Comparison of ENCODE assay signal across 33 cellular contexts in the genomic region with DNA sequence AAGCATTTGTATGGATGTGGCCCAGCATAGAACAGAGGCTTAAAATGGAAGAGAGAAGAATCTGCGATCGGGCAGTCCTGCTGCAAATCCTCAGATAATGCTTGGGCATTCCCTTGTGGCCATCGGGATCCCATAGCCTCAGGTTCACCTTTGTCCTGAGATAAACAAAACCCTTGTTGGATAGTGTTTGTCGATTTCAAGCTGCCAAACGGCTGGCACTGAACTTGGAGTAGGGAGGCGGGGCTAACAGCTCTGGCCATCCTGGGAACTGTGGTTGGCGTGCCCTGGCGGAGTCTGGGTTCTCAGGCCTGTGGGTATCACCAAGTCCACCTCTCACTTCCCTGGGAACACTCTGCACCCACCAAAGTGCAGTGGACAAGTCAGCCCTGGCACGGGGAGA.
A peak's percentile ranks its signal among the peaks of the same experiment; 100 is the strongest.
DNase-seq lines count a peak whose midpoint lies in the region; ATAC-seq, FAIRE-seq and TF ChIP-seq lines count a peak whose summit lies in the region.
"Had no signal": no experiment of that assay in that cellular context is flagged by ENCODE, and none has a peak within 500 bp of the region (broad histone marks: within the 10 kb centered on the region; RNA-seq: fewer than 3 reads in every experiment).

No MANE protein-coding gene starts in this region.

- FAIRE-seq in H1 (lab: Jason Lieb, UNC), result no peak
- FAIRE-seq: GM18507, TTC549 had no signal

- no peaks in the 10 kb centered on the region for H3K23me2 ChIP-seq in H1 (ENCODE audit: low read depth, low read length)

- H3K4me2 ChIP-seq in H1 (ENCODE audit: insufficient read depth in 1 of 2, low read depth in 2 of 2, low read length in 2 of 2), result no peak overlapping the region
- no peak overlapping the region for H3K4me2 ChIP-seq in neural progenitor cell

- H3K4me3 ChIP-seq in breast epithelium (no peak overlapping the region), H1 (ENCODE audit: extremely low read depth in 1 of 4, insufficient read depth in 2 of 4, low read depth in 3 of 4, low read length in 4 of 4) (no peak overlapping the region), neural progenitor cell (no peak overlapping the region), spleen (no peak overlapping the region), foreskin fibroblast (ENCODE audit: low read depth in 1 of 2, low read length in 2 of 2) (no peak overlapping the region)

- no peaks in the 10 kb centered on the region for H3F3A ChIP-seq in neural progenitor cell (ENCODE audit: low read depth)

- no peak overlapping the region for H3K18ac ChIP-seq in H1 (ENCODE audit: extremely low read depth, low read length)

- H2AFZ ChIP-seq in H1 (ENCODE audit: low read length) (no peak overlapping the region), neural progenitor cell (replicated peaks) (no peak overlapping the region)

- H3K79me1 ChIP-seq in H1 (ENCODE audit: low read depth, low read length), result no peaks in the 10 kb centered on the region

- 81% methylated on average over 7 of the region's 9 CpGs; no CpG with 5 or more reads in 1 of the 2 experiments for WGBS in H1 (ENCODE audit: extremely low coverage in 1 of 2, insufficient coverage in 1 of 2, insufficient read length in 1 of 2, insufficient replicate concordance in 2 of 2, low coverage in 1 of 2, low lambda C conversion rate in 2 of 2, missing lambda C conversion rate in 1 of 2), 2 experiments
- 77 to 96% (median 93%) methylated on average over 9 of the region's 9 CpGs for WGBS in spleen, 5 donors

- DNase-seq in breast epithelium (ENCODE audit: low spot score in 2 of 2), result no peak
- DNase-seq in MCF 10A (ENCODE audit: unreplicated experiment), result no peak
- DNase-seq in H1 (ENCODE audit: low read depth in 1 of 2, low spot score in 2 of 2), result no peak
- no peak for DNase-seq in neural progenitor cell (ENCODE audit: low spot score)
- no peak for DNase-seq in spleen
- no peak for DNase-seq in foreskin fibroblast
- DNase-seq: activated CD4-positive, alpha-beta T cell treated with anti-CD3 and anti-CD28 coated beads, Interleukin-2, amount 50 U/mL, for 4 hours; activated T-cell treated with anti-CD3 and anti-CD28 coated beads, Interleukin-2, amount 50 U/mL, for 48 hours; amniotic stem cell; brain microvascular endothelial cell; CD8-positive, alpha-beta memory T cell; dorsolateral prefrontal cortex; EL; hippocampal formation; KG1; left colon; MM.1S; NCI-H1930; NCI-H526 treated with DMSO at 0.1 percent for 48 hours; occipital lobe; PC-3; SK-N-SH; stimulated activated CD4-positive, alpha-beta T cell treated with anti-CD3 and anti-CD28 coated beads, Interleukin-12 subunit alpha, Interleukin-12 subunit beta, amount 100 ng/mL, for 4 hours; stimulated activated CD4-positive, alpha-beta T cell treated with anti-CD3 and anti-CD28 coated beads, Interleukin-4, amount 100 ng/mL, for 1 hour had no signal

- no peak overlapping the region for H4K5ac ChIP-seq in H1 (ENCODE audit: insufficient read length, low read depth, low read length)

- H3K9ac ChIP-seq in H1 (replicated peaks in 1 of 4; ENCODE audit: extremely low read depth in 1 of 4, low read depth in 3 of 4, low read length in 3 of 4) (no peak overlapping the region), neural progenitor cell (no peak overlapping the region)
- H3K9ac ChIP-seq: SK-N-SH had no signal

- H3K4me3 Mint-ChIP-seq in MCF 10A (ENCODE audit: unreplicated experiment) (no peak overlapping the region), neural progenitor cell (no peak overlapping the region)
- H3K4me3 Mint-ChIP-seq: B cell; CD8-positive, alpha-beta memory T cell; memory B cell had no signal

- no peak overlapping the region for H2BK12ac ChIP-seq in H1 (ENCODE audit: low read depth, low read length)

- peaks cover 50% of the 10 kb centered on the region for H3K27me3 Mint-ChIP-seq in MCF 10A (ENCODE audit: insufficient read depth, unreplicated experiment)
- H3K27me3 Mint-ChIP-seq in neural progenitor cell (ENCODE audit: insufficient read depth, low read depth), result peaks cover 23% of the 10 kb centered on the region

- H3K4me1 ChIP-seq in breast epithelium (no peaks in the 10 kb centered on the region), H1 (replicated peaks in 1 of 4; ENCODE audit: control insufficient read depth in 3 of 4, insufficient read depth in 4 of 4, low read length in 3 of 4) (peaks cover 0 to 10% (median 9%) of the 10 kb centered on the region in 4 experiments; a peak in 6 of 7 replicates), neural progenitor cell (peaks cover 8% of the 10 kb centered on the region), spleen (peaks cover 0 to 28% (median 17%) of the 10 kb centered on the region in 6 donors)

- no peak overlapping the region for H2BK120ac ChIP-seq in H1 (replicated peaks; ENCODE audit: low read depth, low read length)

- H2AK5ac ChIP-seq in H1 (ENCODE audit: low read depth, low read length), result no peak overlapping the region; the same call in 1 of the 2 replicates

- TF ChIP-seq CTCF in breast epithelium (IDR thresholded peaks at IDR 0.05), result no peak
- no peak for TF ChIP-seq CTCF in MCF 10A (IDR thresholded peaks at IDR 0.05; ENCODE audit: unreplicated experiment)
- TF ChIP-seq CTCF in H1 (IDR thresholded peaks at IDR 0.05; ENCODE audit: control extremely low read depth in 1 of 3, insufficient read depth in 1 of 3, low read depth in 1 of 3, low read length in 3 of 3), result no peak
- no peak for TF ChIP-seq CTCF in neural progenitor cell (IDR thresholded peaks at IDR 0.05)
- TF ChIP-seq CTCF in spleen (IDR thresholded peaks at IDR 0.05 in 8 of 11, conservative IDR thresholded peaks at IDR 0.05 in 3 of 11), result no peak
- no peak for TF ChIP-seq CTCF in foreskin fibroblast (IDR thresholded peaks at IDR 0.05; ENCODE audit: low read depth, low read length)

- no peak overlapping the region for H3K14ac ChIP-seq in H1 (ENCODE audit: insufficient read length)

- H3K79me2 ChIP-seq in H1 (ENCODE audit: control insufficient read depth in 1 of 2, insufficient read depth in 2 of 2, low read length in 2 of 2) (no peaks in the 10 kb centered on the region), neural progenitor cell (ENCODE audit: low read depth) (no peaks in the 10 kb centered on the region)

- POLR2A ChIA-PET in MCF 10A (lab: Yijun Ruan, JAX), result interaction anchor here (0.9 kb wide), 1 partner anchor 9 kb away, joined by 4 read pairs; no protein-coding TSS in a partner anchor
- POLR2A ChIA-PET in H1 (lab: Charles Lee; ENCODE audit: partially characterized antibody), result interaction anchor here (3.1 kb wide), 1 partner anchor 85 kb away, joined by 12 read pairs; a partner anchor contains a TSS

- no peak overlapping the region for H3K23ac ChIP-seq in H1 (ENCODE audit: insufficient read length)

- H3K36me3 ChIP-seq in breast epithelium (no peaks in the 10 kb centered on the region), H1 (ENCODE audit: control insufficient read depth in 2 of 4, insufficient read depth in 4 of 4, low read length in 3 of 4) (no peaks in the 10 kb centered on the region), neural progenitor cell (no peaks in the 10 kb centered on the region), spleen (no peaks in the 10 kb centered on the region)
- H3K36me3 ChIP-seq: brain microvascular endothelial cell, gastroesophageal sphincter, tibial nerve had no signal

- no TSS peak for BruUV-seq in MCF 10A (replicated peaks; lab: Mats Ljungman, UMichigan)

- no peaks in the 10 kb centered on the region for H3K9me3 Mint-ChIP-seq in MCF 10A (ENCODE audit: unreplicated experiment)
- H3K9me3 Mint-ChIP-seq in neural progenitor cell, result no peaks in the 10 kb centered on the region
- H3K9me3 Mint-ChIP-seq: T-helper 1 cell treated with Interleukin-12 subunit alpha and Interleukin-12 subunit beta and Interleukin-4 antibody, amounts not matched to agents 30 μg/mL and 1 μg/mL, for 36 hours had no signal

- H3K27ac ChIP-seq in breast epithelium, result peak overlapping the region; percentile 48 to 92
- H3K27ac ChIP-seq in H1 (ENCODE audit: low read depth, low read length), result no peak overlapping the region
- H3K27ac ChIP-seq in neural progenitor cell, result no peak overlapping the region
- H3K27ac ChIP-seq in spleen, result peak overlapping the region; percentile 40 to 84 (median 78)

- H3K4me1 Mint-ChIP-seq in MCF 10A (ENCODE audit: insufficient read depth, unreplicated experiment), result no peaks in the 10 kb centered on the region
- peaks cover 30% of the 10 kb centered on the region for H3K4me1 Mint-ChIP-seq in neural progenitor cell

- H3K27me3 ChIP-seq in breast epithelium, result peaks cover 0 to 5% of the 10 kb centered on the region in 2 donors
- H3K27me3 ChIP-seq in H1 (replicated peaks in 1 of 4; ENCODE audit: control insufficient read depth in 3 of 4, extremely low read depth in 1 of 4, insufficient read depth in 3 of 4, low read length in 3 of 4), result peaks cover 0 to 22% (median 12%) of the 10 kb centered on the region in 4 experiments; a peak in 4 of 7 replicates
- peaks cover 76% of the 10 kb centered on the region for H3K27me3 ChIP-seq in neural progenitor cell
- H3K27me3 ChIP-seq in spleen (replicated peaks in 1 of 7), result peaks cover 0 to 41% (median 0%) of the 10 kb centered on the region in 7 donors
- H3K27me3 ChIP-seq: brain microvascular endothelial cell, tibial nerve had no signal

- H3K4ac ChIP-seq in H1 (replicated peaks; ENCODE audit: insufficient read length, low read depth, low read length), result no peak overlapping the region

- H3K56ac ChIP-seq in H1 (replicated peaks; ENCODE audit: insufficient read length, low read depth, low read length), result no peak overlapping the region

- TF ChIP-seq POLR2A in breast epithelium (IDR thresholded peaks at IDR 0.05) (no peak), H1 (IDR thresholded peaks at IDR 0.05; ENCODE audit: control extremely low read depth in 1 of 2, low read depth in 2 of 2, low read length in 2 of 2) (no peak), spleen (IDR thresholded peaks at IDR 0.05) (no peak)

- CTCF ChIA-PET in MCF 10A (lab: Yijun Ruan, JAX) (no interaction called here), H1 (lab: Charles Lee; ENCODE audit: partially characterized antibody) (interaction anchor here (0.9 to 1.4 kb wide), 5 partner anchors 8 to 269 kb away, joined by 3 to 5 read pairs (median 3); no protein-coding TSS in a partner anchor)

- no peak overlapping the region for H4K91ac ChIP-seq in H1 (replicated peaks; ENCODE audit: insufficient read length, low read length)

- intact Hi-C loops in breast epithelium (cut with DNase I; ENCODE audit: low total_unique reads), result no loop called here
- intact Hi-C loops in MCF 10A (cut with micrococcal nuclease), result no loop called here
- intact Hi-C loops in spleen (cut with DNase I; ENCODE audit: low total_unique reads), result loop anchor here (2.0 kb wide), 1 partner anchor 24 kb away; no protein-coding TSS in a partner anchor

- H2BK5ac ChIP-seq in H1 (ENCODE audit: low read depth, low read length), result no peak overlapping the region

- no peak overlapping the region for H2BK15ac ChIP-seq in H1 (ENCODE audit: low read length)

- no peak overlapping the region for H2BK20ac ChIP-seq in H1 (ENCODE audit: low read length)

- H4K20me1 ChIP-seq in H1 (replicated peaks in 1 of 2; ENCODE audit: control insufficient read depth in 1 of 2, insufficient read depth in 2 of 2, low read length in 2 of 2), result no peaks in the 10 kb centered on the region
- H4K20me1 ChIP-seq in neural progenitor cell (ENCODE audit: low read depth), result no peaks in the 10 kb centered on the region

- H3K36me3 Mint-ChIP-seq in MCF 10A (ENCODE audit: insufficient read depth, unreplicated experiment), result no peaks in the 10 kb centered on the region
- H3K36me3 Mint-ChIP-seq in neural progenitor cell, result no peaks in the 10 kb centered on the region
- H3K36me3 Mint-ChIP-seq: memory B cell had no signal

- peaks cover under 1 to 5% of the 10 kb centered on the region in 2 donors for H3K9me3 ChIP-seq in breast epithelium
- no peaks in the 10 kb centered on the region for H3K9me3 ChIP-seq in H1 (ENCODE audit: insufficient read depth in 2 of 2, low read depth in 1 of 2, low read length in 1 of 2)
- no peaks in the 10 kb centered on the region for H3K9me3 ChIP-seq in neural progenitor cell (ENCODE audit: low read depth)
- H3K9me3 ChIP-seq in spleen, result peaks cover 0 to 11% (median 9%) of the 10 kb centered on the region in 8 donors
- H3K9me3 ChIP-seq: gastroesophageal sphincter, SK-N-SH had no signal

- peak overlapping the region; percentile 58; the same call in 1 of the 2 replicates for H4K8ac ChIP-seq in H1 (ENCODE audit: extremely low read depth, insufficient read depth, low read length)

- no peak for ATAC-seq in HG02840 (IDR thresholded peaks at IDR 0.05; ENCODE audit: low FRiP score, unreplicated experiment)
- no peak for ATAC-seq in activated CD4-positive, CD25-positive, alpha-beta regulatory T cell treated with anti-CD3 and anti-CD28 coated beads, Interleukin-2, amount 50 U/mL, for 24 hours
- ATAC-seq: left colon, PC-3 had no signal

- no peak for TF ChIP-seq RAD21 in H1 (IDR thresholded peaks at IDR 0.05 in 1 of 2, conservative IDR thresholded peaks at IDR 0.05 in 1 of 2; ENCODE audit: low read depth in 2 of 2, low read length in 2 of 2)

- no peak for TF ChIP-seq EP300 in H1 (IDR thresholded peaks at IDR 0.05; ENCODE audit: borderline replicate concordance in 1 of 2, low read depth in 2 of 2, low read length in 2 of 2)

- H3K27ac Mint-ChIP-seq in MCF 10A (ENCODE audit: low read depth, unreplicated experiment) (no peak overlapping the region), neural progenitor cell (peak overlapping the region; percentile 87)
- H3K27ac Mint-ChIP-seq: B cell; memory B cell; T-helper 1 cell treated with Interleukin-12 subunit alpha and Interleukin-12 subunit beta and Interleukin-4 antibody, amounts not matched to agents 30 μg/mL and 1 μg/mL, for 36 hours had no signal

Comparison
In these comparisons a context has a peak if more than half of its experiments do, and no peak if none do; other contexts are left out.
1. H3K27ac ChIP-seq: peak in breast epithelium (2 of 2) and spleen (8 of 8); none in H1 (single experiment) and neural progenitor cell (single experiment).